In the genomic region with DNA sequence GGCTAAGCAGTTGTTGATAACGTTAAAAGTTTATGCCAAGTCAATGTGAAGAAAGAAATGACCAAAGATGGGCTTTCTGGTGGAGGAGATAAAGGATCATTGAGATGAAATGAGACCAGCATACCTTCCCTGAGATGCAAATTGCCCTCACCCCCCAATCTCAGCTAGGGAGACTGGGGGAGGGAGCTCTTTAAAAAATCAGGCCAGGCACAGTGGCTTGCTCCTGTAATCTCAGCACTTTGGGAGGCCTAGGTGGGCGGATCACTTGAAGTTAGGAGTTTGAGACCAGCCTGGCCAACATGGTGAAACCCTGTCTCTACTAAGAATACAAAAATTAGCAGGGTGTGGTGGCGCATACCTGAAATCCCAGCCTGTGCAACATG, we compare ENCODE assay signal across 10 cellular contexts. TPM values are rescaled to one million over a fixed set of nuclear protein-coding genes. Genes with fewer than 3 reads are reported as not detected.
DNase-seq lines count a peak whose midpoint lies in the region; ATAC-seq and TF ChIP-seq lines count a peak whose summit lies in the region.
"Had no signal": no experiment of that assay in that cellular context is flagged by ENCODE, and none has a peak within 500 bp of the region (broad histone marks: within the 10 kb centered on the region; RNA-seq: fewer than 3 reads in every experiment).

No MANE protein-coding gene starts in this region.

- no peaks in the 10 kb centered on the region for H3K36me3 ChIP-seq in Peyer's patch

- H3K27ac ChIP-seq in Peyer's patch (peak overlapping the region; percentile 54 to 73 (median 69)), dorsolateral prefrontal cortex (no peak overlapping the region)

- H3K4me1 Mint-ChIP-seq in naive thymus-derived CD8-positive, alpha-beta T cell: peaks cover 15 to 61% (median 33%) of the 10 kb centered on the region in 4 donors

- H3K9me3 Mint-ChIP-seq in naive thymus-derived CD8-positive, alpha-beta T cell: no peaks in the 10 kb centered on the region

- H3K27me3 ChIP-seq in Peyer's patch: no peaks in the 10 kb centered on the region
- no peaks in the 10 kb centered on the region for H3K27me3 ChIP-seq in dorsolateral prefrontal cortex

- peak overlapping the region; percentile 90 to 99 (median 98) for H3K27ac Mint-ChIP-seq in naive thymus-derived CD8-positive, alpha-beta T cell

- no peaks in the 10 kb centered on the region for H3K27me3 Mint-ChIP-seq in naive thymus-derived CD8-positive, alpha-beta T cell

- no peak for TF ChIP-seq POLR2A in Peyer's patch (IDR thresholded peaks at IDR 0.05)

- POLR2A ChIA-PET in naive thymus-derived CD8-positive, alpha-beta T cell (lab: Charles Lee): interaction anchor here (0.8 to 3.8 kb wide), 14 partner anchors 8 to 459 kb away, joined by 3 to 39 read pairs (median 4); a partner anchor contains a TSS

- DNase-seq in Peyer's patch (peak in 1 of 3 donors; percentile 39), dorsolateral prefrontal cortex (no peak), NCI-H1417 treated with DMSO at 0.1 percent for 48 hours (lab: John Stamatoyannopoulos, UW) (no peak), GM19238 (ENCODE audit: insufficient read length, low spot score) (no peak), NCI-H82 treated with DMSO at 0.1 percent for 48 hours (lab: John Stamatoyannopoulos, UW; ENCODE audit: unreplicated experiment) (no peak)
- DNase-seq in naive thymus-derived CD8-positive, alpha-beta T cell: peak in 1 of 10 donors; percentile 19
- DNase-seq: erythroblast, mesenchymal stem cell had no signal

- H3K9me3 ChIP-seq in Peyer's patch: no peaks in the 10 kb centered on the region

- H3K4me1 ChIP-seq in Peyer's patch: peaks cover 0 to 12% (median 4%) of the 10 kb centered on the region in 4 donors

- H3K4me3 Mint-ChIP-seq in naive thymus-derived CD8-positive, alpha-beta T cell: peak overlapping the region; percentile 62 to 90 (median 82)

- H3K36me3 Mint-ChIP-seq in naive thymus-derived CD8-positive, alpha-beta T cell: peaks cover 0 to 3% (median 0%) of the 10 kb centered on the region in 3 donors

- intact Hi-C loops in dorsolateral prefrontal cortex (cut with DNase I): no loop called here

- ATAC-seq in GM18519 (IDR thresholded peaks at IDR 0.05; ENCODE audit: low FRiP score, unreplicated experiment): peak; percentile 0
- ATAC-seq in HG02571 (IDR thresholded peaks at IDR 0.05; ENCODE audit: unreplicated experiment): peak; percentile 11
- peak in 1 of 2 donors; percentile 4 for ATAC-seq in naive thymus-derived CD8-positive, alpha-beta T cell

- TF ChIP-seq CTCF in Peyer's patch (IDR thresholded peaks at IDR 0.05) (no peak), dorsolateral prefrontal cortex (IDR thresholded peaks at IDR 0.05 in 54 of 56, conservative IDR thresholded peaks at IDR 0.05 in 2 of 56; ENCODE audit: low read depth in 1 of 56, partially characterized antibody in 56 of 56) (no peak)

- H3K4me3 ChIP-seq in Peyer's patch: peak overlapping the region in 2 of 4 donors; percentile 7 to 10
- no peak overlapping the region for H3K4me3 ChIP-seq in dorsolateral prefrontal cortex

RNA-seq across cellular contexts. Expression of a gene that starts 30.9 kb away (rescaled TPM):
- 10 to 100 TPM; 28.1 to 66.5 (median 44.3) TPM for total RNA-seq in Peyer's patch
- total RNA-seq in naive thymus-derived CD8-positive, alpha-beta T cell: 10 to 100 TPM; 69.0 to 74.8 TPM
- 10 to 100 TPM; 13.3 to 30.2 (median 28.1) TPM for polyA plus RNA-seq in naive thymus-derived CD8-positive, alpha-beta T cell
- 10 to 100 TPM; 43.1 to 97.7 (median 72.5) TPM for total RNA-seq in dorsolateral prefrontal cortex

RNA-seq across cellular contexts. Expression of a gene that starts 34.6 kb away (rescaled TPM):
- 1,000 to 10,000 TPM; 3,771 to 5,073 (median 4,495) TPM for total RNA-seq in Peyer's patch
- 1,000 to 10,000 TPM; 1,479 to 1,535 TPM for total RNA-seq in naive thymus-derived CD8-positive, alpha-beta T cell
- polyA plus RNA-seq in naive thymus-derived CD8-positive, alpha-beta T cell: 1,000 to 10,000 TPM; 6,950 to 8,855 (median 7,882) TPM
- 1,000 to 10,000 TPM in 44 of 120 experiments, 100 to 1,000 TPM in 76; 441 to 1,542 (median 928) TPM for total RNA-seq in dorsolateral prefrontal cortex

RNA-seq across cellular contexts. Expression of a gene that starts 59.2 kb away (rescaled TPM):
- total RNA-seq in Peyer's patch (10 to 100 TPM; 32.2 to 85.4 (median 55.0) TPM), dorsolateral prefrontal cortex (10 to 100 TPM in 61 of 120 experiments, 1 to 10 TPM in 59; 3.6 to 26.3 (median 10.1) TPM)
- total RNA-seq in naive thymus-derived CD8-positive, alpha-beta T cell: 100 to 1,000 TPM; 165 to 168 TPM
- 100 to 1,000 TPM in 2 of 3 donors, 10 to 100 TPM in 1; 70.1 to 173 (median 104) TPM for polyA plus RNA-seq in naive thymus-derived CD8-positive, alpha-beta T cell

Comparison
In these comparisons a context has a peak if more than half of its experiments do, and no peak if none do; other contexts are left out.
1. H3K27ac ChIP-seq: peak in Peyer's patch (4 of 4); none in dorsolateral prefrontal cortex (0 of 59).